In genomic region chr1:41618066-41618825, GRCh38 we compare ENCODE assay signal across 10 cellular contexts.
DNase-seq lines count a peak whose midpoint lies in the region; ATAC-seq and TF ChIP-seq lines count a peak whose summit lies in the region.
"Had no signal": no experiment of that assay in that cellular context is flagged by ENCODE, and none has a peak within 500 bp of the region (broad histone marks: within the 10 kb centered on the region; RNA-seq: fewer than 3 reads in every experiment).

No MANE protein-coding gene starts in this region.

- no peaks in the 10 kb centered on the region for H3K36me3 Mint-ChIP-seq in H9 (ENCODE audit: insufficient read depth in 1 of 3, low read depth in 3 of 3)
- no peaks in the 10 kb centered on the region for H3K36me3 Mint-ChIP-seq in naive thymus-derived CD8-positive, alpha-beta T cell

- no peak overlapping the region for H3K18ac ChIP-seq in H9 (ENCODE audit: insufficient read length, low read depth, low read length)

- H4K20me1 ChIP-seq in H9 (ENCODE audit: control insufficient read depth, insufficient read depth, insufficient read length) (no peaks in the 10 kb centered on the region), mammary epithelial cell (ENCODE audit: insufficient read depth, low read length) (no peaks in the 10 kb centered on the region)

- TF ChIP-seq CTCF in H9 (conservative IDR thresholded peaks at IDR 0.05) (no peak), mammary epithelial cell (conservative IDR thresholded peaks at IDR 0.05 in 1 of 2, IDR thresholded peaks at IDR 0.05 in 1 of 2; ENCODE audit: extremely low read depth in 1 of 2, insufficient read depth in 1 of 2, low read depth in 1 of 2, low read length in 2 of 2) (no peak)

- H3K4me3 Mint-ChIP-seq in H9: no peak overlapping the region
- no peak overlapping the region for H3K4me3 Mint-ChIP-seq in naive thymus-derived CD8-positive, alpha-beta T cell

- H3K23me2 ChIP-seq in H9 (ENCODE audit: insufficient read length, low read depth, low read length, poor library complexity, severe bottlenecking): no peaks in the 10 kb centered on the region

- no CpG with 5 or more reads among the region's 14 CpGs for WGBS in H9 (ENCODE audit: extremely low coverage, insufficient read length, low lambda C conversion rate)
- WGBS in mammary epithelial cell (ENCODE audit: low coverage, missing lambda C conversion rate): 10% methylated on average over 10 of the region's 14 CpGs

- H3T11ph ChIP-seq in H9 (ENCODE audit: low read length): no peak overlapping the region

- no peak overlapping the region for H4K5ac ChIP-seq in H9 (ENCODE audit: insufficient read length, low read depth, low read length)

- in situ Hi-C loops in mammary epithelial cell (cut with MboI; ENCODE audit: low sequenced_read_pairs in 2 of 2): no loop called here

- H3K4me2 ChIP-seq in H9 (ENCODE audit: insufficient read depth, insufficient read length, low read length) (no peak overlapping the region), mammary epithelial cell (ENCODE audit: insufficient read depth, low read depth, low read length) (peak overlapping the region; percentile 57)

- H3K27me3 ChIP-seq in H9 (ENCODE audit: insufficient read depth, low read length): no peaks in the 10 kb centered on the region
- no peaks in the 10 kb centered on the region for H3K27me3 ChIP-seq in mammary epithelial cell (ENCODE audit: insufficient read depth, low read length)

- no peak overlapping the region for H2AK5ac ChIP-seq in H9 (ENCODE audit: insufficient read length, low read length)

- no peak overlapping the region for H3K4me3 ChIP-seq in mammary epithelial cell (replicated peaks in 1 of 3; ENCODE audit: insufficient read depth in 1 of 3, low read depth in 2 of 3, low read length in 3 of 3)

- no peaks in the 10 kb centered on the region for H3K79me2 ChIP-seq in H9 (ENCODE audit: insufficient read depth, low read length)
- H3K79me2 ChIP-seq in mammary epithelial cell (ENCODE audit: insufficient read depth, low read length): no peaks in the 10 kb centered on the region

- ATAC-seq in left ventricle myocardium superior: peak; percentile 99
- no peak for ATAC-seq in GM21526 (IDR thresholded peaks at IDR 0.05; ENCODE audit: low FRiP score, unreplicated experiment)
- no peak for ATAC-seq in naive thymus-derived CD8-positive, alpha-beta T cell
- no peak for ATAC-seq in HG02884 (IDR thresholded peaks at IDR 0.05; ENCODE audit: unreplicated experiment)

- H3K23ac ChIP-seq in H9 (ENCODE audit: insufficient read length, low read depth, low read length): no peak overlapping the region

- H3K4ac ChIP-seq in H9 (ENCODE audit: low read depth, low read length): no peak overlapping the region

- DNase-seq in H9 (no peak), mammary epithelial cell (peak; percentile 62), left ventricle myocardium superior (peak; percentile 90), putamen (ENCODE audit: low spot score) (peak; percentile 94)
- DNase-seq in naive thymus-derived CD8-positive, alpha-beta T cell: no peak
- no peak for DNase-seq in stimulated activated naive CD4-positive, alpha-beta T cell treated with Interleukin-2 at 50 U/mL for 16 hours (lab: John Stamatoyannopoulos, UW)
- DNase-seq: effector memory CD4-positive, alpha-beta T cell; OCI-M1 had no signal

- no TSS peak for BruUV-seq in mammary epithelial cell (replicated peaks; lab: Mats Ljungman, UMichigan)

- H4K8ac ChIP-seq in H9 (replicated peaks; ENCODE audit: insufficient read length, low read depth, low read length): no peak overlapping the region

- H2BK120ac ChIP-seq in H9 (ENCODE audit: low read depth, low read length, poor library complexity, severe bottlenecking): no peak overlapping the region

- H3K36me3 ChIP-seq in mammary epithelial cell (ENCODE audit: insufficient read depth, low read length): no peaks in the 10 kb centered on the region

- peaks cover 4% of the 10 kb centered on the region; the same call in 1 of the 2 replicates for H3K4me1 ChIP-seq in H9 (ENCODE audit: insufficient read depth, low read length)
- H3K4me1 ChIP-seq in mammary epithelial cell (ENCODE audit: insufficient read depth, low read length): peaks cover 49% of the 10 kb centered on the region

- no peak overlapping the region for H2BK12ac ChIP-seq in H9 (ENCODE audit: insufficient read length, low read depth, low read length)

- intact Hi-C loops in mammary epithelial cell (cut with micrococcal nuclease) (no loop called here), left ventricle myocardium superior (cut with micrococcal nuclease) (no loop called here)

- no peaks in the 10 kb centered on the region for H3K27me3 Mint-ChIP-seq in H9 (ENCODE audit: low read depth)
- H3K27me3 Mint-ChIP-seq in naive thymus-derived CD8-positive, alpha-beta T cell: no peaks in the 10 kb centered on the region

- H2BK5ac ChIP-seq in H9 (ENCODE audit: insufficient read length, low read length): no peak overlapping the region

- H2BK20ac ChIP-seq in H9 (ENCODE audit: low read depth, low read length, poor library complexity, severe bottlenecking): no peak overlapping the region

- no peaks in the 10 kb centered on the region for H3K79me1 ChIP-seq in H9 (ENCODE audit: insufficient read depth, low read depth, low read length, poor library complexity, severe bottlenecking)

- no peak overlapping the region for H2BK15ac ChIP-seq in H9 (ENCODE audit: low read depth, low read length)

- H3K9ac ChIP-seq in H9 (ENCODE audit: extremely low read depth, insufficient read length, low read length): no peak overlapping the region
- H3K9ac ChIP-seq in mammary epithelial cell (ENCODE audit: insufficient read depth, low read length): no peak overlapping the region

- H3K56ac ChIP-seq in H9 (ENCODE audit: insufficient read length, low read depth, low read length): no peak overlapping the region

- H3K27ac ChIP-seq in H9 (ENCODE audit: insufficient read length, low read depth, low read length): no peak overlapping the region
- H3K27ac ChIP-seq in mammary epithelial cell (ENCODE audit: insufficient read depth, low read depth, low read length): no peak overlapping the region

- CTCF ChIA-PET in mammary epithelial cell (lab: Charles Lee; ENCODE audit: low non-redundant PET): no interaction called here

- H3K9me3 Mint-ChIP-seq in H9: no peaks in the 10 kb centered on the region
- H3K9me3 Mint-ChIP-seq in naive thymus-derived CD8-positive, alpha-beta T cell: no peaks in the 10 kb centered on the region

- H3K4me1 Mint-ChIP-seq in H9: peaks cover 26 to 29% of the 10 kb centered on the region in 2 experiments
- peaks cover 11 to 28% (median 19%) of the 10 kb centered on the region in 4 donors for H3K4me1 Mint-ChIP-seq in naive thymus-derived CD8-positive, alpha-beta T cell

- no peak overlapping the region for H4K91ac ChIP-seq in H9 (ENCODE audit: insufficient read length, low read depth, low read length)

- H3K9me3 ChIP-seq in H9 (ENCODE audit: control insufficient read depth, low read depth, low read length) (no peaks in the 10 kb centered on the region), mammary epithelial cell (replicated peaks; ENCODE audit: insufficient read depth, low read length) (no peaks in the 10 kb centered on the region)

- no peak overlapping the region for H3K27ac Mint-ChIP-seq in H9
- H3K27ac Mint-ChIP-seq in naive thymus-derived CD8-positive, alpha-beta T cell: peak overlapping the region in 1 of 10 donors; percentile 56

- H2AFZ ChIP-seq in H9 (ENCODE audit: low read length) (no peak overlapping the region), mammary epithelial cell (ENCODE audit: low read depth, low read length) (peak overlapping the region; percentile 53)

- H3K14ac ChIP-seq in H9 (ENCODE audit: insufficient read depth, low read length): peak overlapping the region; percentile 31; the same call in 1 of the 2 replicates

- dilution Hi-C loops in mammary epithelial cell (cut with HindIII; ENCODE audit: low sequenced_read_pairs): no loop called here

- POLR2A ChIA-PET in naive thymus-derived CD8-positive, alpha-beta T cell (lab: Charles Lee): no interaction called here

Comparison
In these comparisons a context has a peak if more than half of its experiments do, and no peak if none do; other contexts are left out.
1. DNase-seq: peak in mammary epithelial cell (single experiment), left ventricle myocardium superior (single experiment) and putamen (single experiment); none in H9 (single experiment), naive thymus-derived CD8-positive, alpha-beta T cell (0 of 10) and stimulated activated naive CD4-positive, alpha-beta T cell treated with Interleukin-2 at 50 U/mL for 16 hours (single experiment).